Comparison of ENCODE assay signal across 8 cellular contexts in genomic region chr17:64837018-64837761, GRCh38.
DNase-seq lines count a peak whose midpoint lies in the region; ATAC-seq and TF ChIP-seq lines count a peak whose summit lies in the region.
"Not testable (repeated sequence)": the region's sequence is repeated elsewhere in the genome, so short reads cannot be mapped to it uniquely, and the experiment has no call there.

No MANE protein-coding gene starts in this region.

- peak overlapping the region; percentile 57 for H3K27ac ChIP-seq in layer of hippocampus (ENCODE audit: low read depth, low read length)

- not testable (repeated sequence) for H3K27me3 ChIP-seq in layer of hippocampus (ENCODE audit: control insufficient read depth, insufficient read depth, low read length)

- not testable (repeated sequence) for TF ChIP-seq CTCF in AG10803 (conservative IDR thresholded peaks at IDR 0.05; ENCODE audit: low read length); choroid plexus epithelial cell (conservative IDR thresholded peaks at IDR 0.05; ENCODE audit: low read depth, low read length)

- H3K4me3 ChIP-seq in AG10803 (ENCODE audit: low read length) (peak overlapping the region; percentile 66), choroid plexus epithelial cell (ENCODE audit: low read depth, low read length) (peak overlapping the region; percentile 65)

- ATAC-seq in GM19035 (IDR thresholded peaks at IDR 0.05; ENCODE audit: unreplicated experiment) (peak; percentile 93), HG03159 (IDR thresholded peaks at IDR 0.05; ENCODE audit: unreplicated experiment) (peak; percentile 95)

- peak; percentile 75 for DNase-seq in AG10803 (ENCODE audit: low read depth)
- peak; percentile 68 for DNase-seq in NCI-H460 (ENCODE audit: extremely low read depth, low read depth)
- DNase-seq in activated CD4-positive, alpha-beta T cell treated with anti-CD3 and anti-CD28 coated beads for 4 hours, result peak; percentile 75 to 78
- peak; percentile 75 for DNase-seq in choroid plexus epithelial cell (ENCODE audit: low read depth)
- DNase-seq in stimulated activated CD4-positive, alpha-beta T cell treated with anti-CD3 and anti-CD28 coated beads, Interleukin-15, amount 100 ng/mL, for 24 hours, result peak; percentile 91

Comparison
In these comparisons a context has a peak if more than half of its experiments do, and no peak if none do; other contexts are left out.
1. Peak in every context shown above with its lines: DNase-seq, ATAC-seq, H3K4me3 ChIP-seq and H3K27ac ChIP-seq.